Comparison of ENCODE assay signal across 8 cellular contexts in the genomic region with DNA sequence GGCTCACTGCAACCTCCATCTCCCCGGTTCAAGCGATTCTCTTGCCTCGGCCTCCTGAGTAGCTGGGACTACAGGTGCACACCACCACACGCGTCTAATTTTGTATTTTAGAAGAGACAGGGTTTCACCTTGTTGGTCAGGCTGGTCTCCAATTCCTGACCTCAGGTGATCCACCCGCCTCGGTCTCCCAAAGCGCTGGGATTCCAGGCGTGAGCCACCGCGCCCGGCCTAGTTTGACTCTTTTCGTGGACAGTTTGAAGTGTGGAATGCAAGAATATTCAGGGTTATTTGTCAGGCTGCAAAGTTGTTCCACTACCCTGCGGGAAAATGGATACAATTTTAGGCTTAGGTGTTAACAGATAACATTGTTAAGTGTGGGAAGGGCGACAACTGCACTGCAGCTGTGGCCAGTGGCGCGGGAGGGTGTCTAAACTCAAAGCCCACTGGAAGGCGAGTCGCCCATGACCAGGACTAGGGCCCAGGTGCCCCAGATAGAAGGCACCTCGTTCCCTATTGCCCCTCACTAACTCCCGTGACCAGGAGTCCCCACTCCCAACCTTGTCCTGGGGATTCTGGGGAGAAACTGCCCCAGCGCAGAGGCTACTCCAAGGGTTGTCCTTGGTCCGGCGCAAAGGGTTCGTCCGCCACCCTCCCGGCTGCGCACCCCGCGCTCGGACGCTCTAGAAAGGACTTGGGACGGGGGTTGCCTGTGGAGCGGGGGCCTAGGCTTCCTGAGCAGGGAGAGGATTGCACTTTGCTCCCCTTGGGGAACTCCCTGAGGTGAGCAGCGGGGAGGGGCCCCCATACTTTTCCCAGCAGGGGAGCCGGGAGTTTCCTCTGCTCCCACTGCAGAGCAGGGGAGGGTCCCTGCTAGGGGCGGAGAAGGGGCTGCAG. TPM values are rescaled to one million over a fixed set of nuclear protein-coding genes. Genes with fewer than 3 reads are reported as not detected.
A peak's percentile ranks its signal among the peaks of the same experiment; 100 is the strongest.
DNase-seq lines count a peak whose midpoint lies in the region; ATAC-seq and TF ChIP-seq lines count a peak whose summit lies in the region.

No MANE protein-coding gene starts in this region.

- no peak for TF ChIP-seq POLR2A in suprapubic skin (IDR thresholded peaks at IDR 0.05)

- no peak for TF ChIP-seq CTCF in ascending aorta (IDR thresholded peaks at IDR 0.05)
- TF ChIP-seq CTCF in lower lobe of right lung (IDR thresholded peaks at IDR 0.05), result no peak
- TF ChIP-seq CTCF in suprapubic skin (IDR thresholded peaks at IDR 0.05), result no peak

- intact Hi-C loops in ascending aorta (cut with DNase I), result loop anchor here (2.0 to 10.0 kb wide), 6 partner anchors 81 to 1298 kb away; a partner anchor contains a TSS
- intact Hi-C loops in lower lobe of right lung (cut with DNase I), result no loop called here

- DNase-seq in activated CD8-positive, alpha-beta memory T cell treated with anti-CD3 and anti-CD28 coated beads, Interleukin-2, amount 10 ng/mL, durations not matched to agents 7 days and 5 days, result no peak
- DNase-seq in activated CD8-positive, alpha-beta memory T cell treated with anti-CD3 and anti-CD28 coated beads, Interleukin-2, amount 50 U/mL, for 4 hours, result no peak
- no peak for DNase-seq in ascending aorta (ENCODE audit: low spot score in 2 of 2)
- no peak for DNase-seq in lower lobe of right lung
- no peak for DNase-seq in suprapubic skin (ENCODE audit: low spot score in 2 of 2)
- no peak for DNase-seq in activated gamma-delta T cell treated with Interleukin-2 at 50 U/mL for 16 hours
- no peak for DNase-seq in DMS79 treated with DMSO at 0.1 percent for 48 hours (lab: John Stamatoyannopoulos, UW)

- peaks cover 17% of the 10 kb centered on the region for H3K4me1 Mint-ChIP-seq in activated CD8-positive, alpha-beta memory T cell treated with anti-CD3 and anti-CD28 coated beads, Interleukin-2, amount 10 ng/mL, durations not matched to agents 7 days and 5 days

- H3K36me3 ChIP-seq in ascending aorta (no peaks in the 10 kb centered on the region), lower lobe of right lung (no peaks in the 10 kb centered on the region), suprapubic skin (no peaks in the 10 kb centered on the region)

- CTCF ChIA-PET in activated CD8-positive, alpha-beta memory T cell treated with anti-CD3 and anti-CD28 coated beads, Interleukin-2, amount 10 ng/mL, durations not matched to agents 7 days and 5 days (lab: Charles Lee), result no interaction called here

- H3K27ac Mint-ChIP-seq in activated CD8-positive, alpha-beta memory T cell treated with anti-CD3 and anti-CD28 coated beads, Interleukin-2, amount 10 ng/mL, durations not matched to agents 7 days and 5 days, result no peak overlapping the region

- H3K27ac ChIP-seq in ascending aorta (peak overlapping the region in 1 of 2 donors; percentile 10), lower lobe of right lung (peak overlapping the region; percentile 90), suprapubic skin (peak overlapping the region; percentile 95)

- H3K27me3 ChIP-seq in ascending aorta, result no peaks in the 10 kb centered on the region
- no peaks in the 10 kb centered on the region for H3K27me3 ChIP-seq in lower lobe of right lung (ENCODE audit: low read depth)
- H3K27me3 ChIP-seq in suprapubic skin, result no peaks in the 10 kb centered on the region

- no peaks in the 10 kb centered on the region for H3K9me3 ChIP-seq in ascending aorta
- no peaks in the 10 kb centered on the region for H3K9me3 ChIP-seq in lower lobe of right lung
- no peaks in the 10 kb centered on the region for H3K9me3 ChIP-seq in suprapubic skin

- ATAC-seq in activated CD8-positive, alpha-beta memory T cell treated with anti-CD3 and anti-CD28 coated beads, Interleukin-2, amount 10 ng/mL, durations not matched to agents 7 days and 5 days, result no peak
- ATAC-seq in lower lobe of right lung, result no peak
- ATAC-seq in HG03139 (IDR thresholded peaks at IDR 0.05; ENCODE audit: unreplicated experiment), result no peak

- peaks cover 16% of the 10 kb centered on the region for H3K36me3 Mint-ChIP-seq in activated CD8-positive, alpha-beta memory T cell treated with anti-CD3 and anti-CD28 coated beads, Interleukin-2, amount 10 ng/mL, durations not matched to agents 7 days and 5 days

- no peak for TF ChIP-seq EP300 in suprapubic skin (IDR thresholded peaks at IDR 0.05)

- peak overlapping the region; percentile 64 for H3K4me3 Mint-ChIP-seq in activated CD8-positive, alpha-beta memory T cell treated with anti-CD3 and anti-CD28 coated beads, Interleukin-2, amount 10 ng/mL, durations not matched to agents 7 days and 5 days

- H3K4me3 ChIP-seq in ascending aorta (peak overlapping the region; percentile 86 to 94), lower lobe of right lung (peak overlapping the region; percentile 96), suprapubic skin (peak overlapping the region; percentile 94)

- WGBS in suprapubic skin, result 85% methylated on average over 33 of the region's 37 CpGs

- H3K4me1 ChIP-seq in ascending aorta (peaks cover 0 to 22% of the 10 kb centered on the region in 2 donors), lower lobe of right lung (peaks cover 27% of the 10 kb centered on the region), suprapubic skin (peaks cover 33% of the 10 kb centered on the region)

- no peaks in the 10 kb centered on the region for H3K9me3 Mint-ChIP-seq in activated CD8-positive, alpha-beta memory T cell treated with anti-CD3 and anti-CD28 coated beads, Interleukin-2, amount 10 ng/mL, durations not matched to agents 7 days and 5 days (ENCODE audit: low read depth)

- peaks cover 5% of the 10 kb centered on the region for H3K27me3 Mint-ChIP-seq in activated CD8-positive, alpha-beta memory T cell treated with anti-CD3 and anti-CD28 coated beads, Interleukin-2, amount 10 ng/mL, durations not matched to agents 7 days and 5 days

RNA-seq across cellular contexts. Expression of a gene that starts 1.1 kb away (rescaled TPM):
- total RNA-seq in activated CD8-positive, alpha-beta memory T cell treated with anti-CD3 and anti-CD28 coated beads, Interleukin-2, amount 10 ng/mL, durations not matched to agents 7 days and 5 days, result 100 to 1,000 TPM; 259 to 286 TPM
- total RNA-seq in ascending aorta (262 TPM), lower lobe of right lung (249 TPM), suprapubic skin (100 to 1,000 TPM; 162 to 192 (median 179) TPM)
